8 cellular contexts compared by ENCODE assay signal in the genomic region with DNA sequence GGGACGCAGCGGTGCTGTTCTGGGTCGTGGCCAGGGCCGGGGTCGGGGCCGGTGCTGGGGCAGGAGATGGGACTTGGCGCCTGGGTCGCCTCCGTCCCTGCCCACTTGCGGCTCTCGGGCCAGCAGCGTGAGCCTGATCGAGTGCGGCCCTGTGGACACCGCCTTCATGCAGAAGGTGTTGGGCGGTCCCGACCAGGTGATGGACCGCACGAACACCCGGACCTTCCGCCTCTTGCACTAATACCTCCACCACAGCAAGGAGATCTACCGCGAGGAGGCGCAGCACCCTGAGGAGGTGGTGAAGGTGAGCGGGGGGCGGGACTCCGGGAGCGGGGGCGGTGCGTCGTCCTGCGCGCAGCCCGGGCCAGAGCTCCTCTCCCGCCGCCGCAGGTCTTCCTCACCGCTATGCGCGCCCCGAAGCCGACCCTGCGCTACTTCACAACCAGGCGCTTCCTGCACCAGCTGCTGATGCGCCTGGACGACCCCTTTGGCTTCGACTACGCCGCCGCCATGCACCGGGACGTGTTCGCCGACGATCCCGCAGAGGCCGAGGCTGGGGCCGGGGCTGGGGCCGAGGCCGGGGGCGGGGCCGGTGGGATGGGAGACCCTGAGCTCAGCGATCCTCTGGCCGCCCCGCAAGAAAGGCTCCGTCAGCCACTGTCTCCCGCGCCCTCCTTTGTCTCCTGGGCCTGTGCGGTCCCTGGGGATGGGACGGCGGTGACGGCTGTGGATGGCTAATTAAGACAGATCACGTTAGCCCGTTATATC. TPM values are rescaled to one million over a fixed set of nuclear protein-coding genes. Genes with fewer than 3 reads are reported as not detected.
A peak's percentile ranks its signal among the peaks of the same experiment; 100 is the strongest.
DNase-seq lines count a peak whose midpoint lies in the region; ATAC-seq and TF ChIP-seq lines count a peak whose summit lies in the region.

No MANE protein-coding gene starts in this region.

- ATAC-seq in HG03432 (IDR thresholded peaks at IDR 0.05; ENCODE audit: unreplicated experiment) (peak; percentile 65), left colon (peak; percentile 92)

- CTCF ChIA-PET in HEK293T (lab: Yijun Ruan, JAX), result interaction anchor here (0.6 to 1.1 kb wide), 4 partner anchors 11 to 278 kb away, joined by 3 read pairs; partner anchors contain the start of gene NAGLU

- H3K4me3 ChIP-seq in GM12865 (ENCODE audit: low read depth, low read length) (peak overlapping the region; percentile 50), SU-DHL-6 (ENCODE audit: insufficient read depth, low read length, poor library complexity, severe bottlenecking) (peak overlapping the region; percentile 50), SJCRH30 (no peak overlapping the region)

- H3K36me3 ChIP-seq in SU-DHL-6 (ENCODE audit: low read length) (no peaks in the 10 kb centered on the region), SJCRH30 (no peaks in the 10 kb centered on the region; the same call in 1 of the 2 replicates)

- no peaks in the 10 kb centered on the region for H3K79me2 ChIP-seq in SU-DHL-6 (ENCODE audit: insufficient read depth, low read length)

- DNase-seq in GM12865 (ENCODE audit: low read depth), result peak; percentile 89
- DNase-seq in astrocyte of the hippocampus (ENCODE audit: low read depth, low spot score), result peak; percentile 83
- DNase-seq in left colon, result peak; percentile 88 to 96
- DNase-seq in stimulated activated CD8-positive, alpha-beta memory T cell treated with anti-CD3 and anti-CD28 coated beads, Interleukin-15, amount 100 ng/mL, for 1 hour (ENCODE audit: low read depth), result peak; percentile 57
- DNase-seq in SJCRH30, result no peak
- DNase-seq in HEK293T (ENCODE audit: extremely low spot score), result no peak

- H3K4me2 ChIP-seq in SU-DHL-6 (ENCODE audit: low read depth, low read length, poor library complexity, severe bottlenecking), result peak overlapping the region; percentile 56

- peak overlapping the region; percentile 53 for H2AFZ ChIP-seq in SU-DHL-6 (ENCODE audit: low read depth, low read length, severe bottlenecking)

- intact Hi-C loops in left colon (cut with DNase I, micrococcal nuclease), result no loop called here

- peak; percentile 70 for TF ChIP-seq CTCF in GM12865 (IDR thresholded peaks at IDR 0.05; ENCODE audit: insufficient read depth, low read depth, low read length, missing control alignments)
- peak; percentile 66 for TF ChIP-seq CTCF in SU-DHL-6 (IDR thresholded peaks at IDR 0.05; ENCODE audit: insufficient read depth, low read length, poor library complexity, severe bottlenecking)

- no peaks in the 10 kb centered on the region for H3K4me1 ChIP-seq in SJCRH30

- peak overlapping the region; percentile 62 for H3K9ac ChIP-seq in SU-DHL-6 (ENCODE audit: low read length)

- H3K9me3 ChIP-seq in SU-DHL-6 (ENCODE audit: insufficient read depth, low read length) (no peaks in the 10 kb centered on the region), SJCRH30 (replicated peaks) (no peaks in the 10 kb centered on the region)

- POLR2A ChIA-PET in HEK293T (lab: Yijun Ruan, JAX), result interaction anchor here (1.4 to 4.3 kb wide), 2 partner anchors 12 to 131 kb away, joined by 3 to 28 read pairs; partner anchors contain the start of gene NAGLU

- H3K27me3 ChIP-seq in SU-DHL-6 (ENCODE audit: low read length) (no peaks in the 10 kb centered on the region), SJCRH30 (no peaks in the 10 kb centered on the region)

- H3K27ac ChIP-seq in SU-DHL-6 (ENCODE audit: low read depth, low read length), result no peak overlapping the region
- no peak overlapping the region for H3K27ac ChIP-seq in SJCRH30

- no peaks in the 10 kb centered on the region for H3F3A ChIP-seq in SU-DHL-6 (ENCODE audit: insufficient read depth)

- H3K9me2 ChIP-seq in SU-DHL-6 (replicated peaks; ENCODE audit: insufficient read depth, low read length), result no peaks in the 10 kb centered on the region

- H4K20me1 ChIP-seq in SU-DHL-6 (ENCODE audit: low read depth, low read length), result no peaks in the 10 kb centered on the region

TF ChIP-seq in HEK293T, 16 proteins besides CTCF, POLR2A, EP300 and RAD21:
- TF ChIP-seq SP1 (IDR thresholded peaks at IDR 0.05) (no peak), SUZ12 (IDR thresholded peaks at IDR 0.05) (no peak), FOXK2 (IDR thresholded peaks at IDR 0.05) (no peak), NFRKB (IDR thresholded peaks at IDR 0.05) (no peak), FOXA1 (IDR thresholded peaks at IDR 0.05) (no peak), FOXM1 (IDR thresholded peaks at IDR 0.05; ENCODE audit: borderline replicate concordance) (no peak), CTBP1 (IDR thresholded peaks at IDR 0.05; ENCODE audit: borderline replicate concordance) (no peak), BHLHE40 (IDR thresholded peaks at IDR 0.05; ENCODE audit: borderline replicate concordance) (no peak), ARNT (IDR thresholded peaks at IDR 0.05) (no peak), LEF1 (IDR thresholded peaks at IDR 0.05; ENCODE audit: borderline replicate concordance) (no peak), L3MBTL2 (conservative IDR thresholded peaks at IDR 0.05) (no peak), TARDBP (IDR thresholded peaks at IDR 0.05) (no peak), ZNF384 (IDR thresholded peaks at IDR 0.05) (no peak), HDGF (IDR thresholded peaks at IDR 0.05; ENCODE audit: borderline replicate concordance) (no peak)
- TF ChIP-seq, protein P1, sequence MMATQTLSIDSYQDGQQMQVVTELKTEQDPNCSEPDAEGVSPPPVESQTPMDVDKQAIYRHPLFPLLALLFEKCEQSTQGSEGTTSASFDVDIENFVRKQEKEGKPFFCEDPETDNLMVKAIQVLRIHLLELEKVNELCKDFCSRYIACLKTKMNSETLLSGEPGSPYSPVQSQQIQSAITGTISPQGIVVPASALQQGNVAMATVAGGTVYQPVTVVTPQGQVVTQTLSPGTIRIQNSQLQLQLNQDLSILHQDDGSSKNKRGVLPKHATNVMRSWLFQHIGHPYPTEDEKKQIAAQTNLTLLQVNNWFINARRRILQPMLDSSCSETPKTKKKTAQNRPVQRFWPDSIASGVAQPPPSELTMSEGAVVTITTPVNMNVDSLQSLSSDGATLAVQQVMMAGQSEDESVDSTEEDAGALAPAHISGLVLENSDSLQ (IDR thresholded peaks at IDR 0.05), result no peak

RNA-seq across cellular contexts. Expression of gene HSD17B1, which starts 4.5 kb away (rescaled TPM):
- total RNA-seq in left colon, result under 1 TPM; 0.85 to 0.98 TPM
- 0.73 and 0.76 TPM in 2 replicates for total RNA-seq in SJCRH30 (2014; rRNA removed; shearing (Covaris generic))

RNA-seq across cellular contexts. Expression of gene NAGLU, which starts 12.2 kb away (rescaled TPM):
- total RNA-seq in left colon, result 10 to 100 TPM; 36.5 to 45.9 TPM
- 20.6 and 22.2 TPM in 2 replicates for total RNA-seq in SJCRH30 (2014; rRNA removed; shearing (Covaris generic))

RNA-seq across cellular contexts. Expression of gene COASY, which starts 13.7 kb away (rescaled TPM):
- 100 to 1,000 TPM in 1 of 2 donors, 10 to 100 TPM in 1; 92.6 to 122 TPM for total RNA-seq in left colon
- 33.7 and 36.3 TPM in 2 replicates for total RNA-seq in SJCRH30 (2014; rRNA removed; shearing (Covaris generic))

RNA-seq across cellular contexts. Expression of gene MLX, which starts 18.6 kb away (rescaled TPM):
- 10 to 100 TPM; 95.1 to 98.8 TPM for total RNA-seq in left colon
- 44.5 and 48.4 TPM in 2 replicates for total RNA-seq in SJCRH30 (2014; rRNA removed; shearing (Covaris generic))

RNA-seq across cellular contexts. Expression of gene PSMC3IP, which starts 29.3 kb away (rescaled TPM):
- total RNA-seq in left colon, result 1 to 10 TPM; 1.6 to 2.2 TPM
- total RNA-seq in SJCRH30 (2014; rRNA removed; shearing (Covaris generic)), result 23.8 and 29.7 TPM in 2 replicates

Comparison
In these comparisons a context has a peak if more than half of its experiments do, and no peak if none do; other contexts are left out.
1. DNase-seq: peak in GM12865 (single experiment), astrocyte of the hippocampus (single experiment), left colon (2 of 2) and stimulated activated CD8-positive, alpha-beta memory T cell treated with anti-CD3 and anti-CD28 coated beads, Interleukin-15, amount 100 ng/mL, for 1 hour (single experiment); none in SJCRH30 (0 of 2) and HEK293T (single experiment).